Comparison of ENCODE assay signal across 27 cellular contexts in the genomic region with DNA sequence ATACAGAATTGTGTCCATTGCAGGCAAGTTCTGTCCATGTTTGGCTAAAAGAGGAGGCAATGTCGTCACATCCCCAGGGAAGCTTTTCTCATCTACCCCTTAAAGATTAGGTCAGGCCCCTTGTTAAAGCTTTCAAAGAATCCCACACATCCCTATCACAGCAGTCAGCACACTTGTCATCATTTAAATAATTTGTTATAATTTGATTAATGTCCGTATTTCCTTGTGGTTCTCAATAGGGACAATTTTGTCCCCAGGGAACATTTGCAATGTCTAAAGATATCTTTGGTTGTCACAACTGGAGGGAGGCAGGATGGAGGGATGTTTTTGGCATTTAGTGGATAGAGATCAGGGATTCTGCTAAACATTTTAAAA.
"Had no signal": no experiment of that assay in that cellular context is flagged by ENCODE, and none has a peak within 500 bp of the region (broad histone marks: within the 10 kb centered on the region; RNA-seq: fewer than 3 reads in every experiment).

No MANE protein-coding gene starts in this region.

- H3K27ac ChIP-seq: epithelial cell of prostate, heart right ventricle, lower lobe of right lung, neural progenitor cell, parathyroid adenoma, prostate gland, sigmoid colon, skin epidermis, spleen, suprapubic skin, transverse colon, upper lobe of right lung, uterus had no signal

- ATAC-seq: esophagus mucosa; heart right ventricle; left ventricle myocardium superior; lower lobe of right lung; naive thymus-derived CD4-positive, alpha-beta T cell; right cardiac atrium; stimulated activated naive CD8-positive, alpha-beta T cell treated with anti-CD3 and anti-CD28 coated beads, Interleukin-15, amount 100 ng/mL, for 72 hours; upper lobe of right lung had no signal

- H2AFZ ChIP-seq: neural progenitor cell, parathyroid adenoma had no signal

- H3K36me3 ChIP-seq: heart right ventricle, lower lobe of right lung, neural progenitor cell, prostate gland, sigmoid colon, spleen, suprapubic skin, transverse colon, upper lobe of right lung, uterus had no signal

- H3K79me2 ChIP-seq: parathyroid adenoma had no signal

- H3K4me3 Mint-ChIP-seq: endodermal cell; memory B cell; naive thymus-derived CD4-positive, alpha-beta T cell; nephron; neural progenitor cell; stimulated activated naive CD8-positive, alpha-beta T cell treated with anti-CD3 and anti-CD28 coated beads, Interleukin-15, amount 100 ng/mL, for 72 hours had no signal

- H3K9me3 Mint-ChIP-seq: endodermal cell; memory B cell; naive thymus-derived CD4-positive, alpha-beta T cell; nephron; neural progenitor cell; stimulated activated naive B cell treated with anti-CD40 and anti-IgM and Interleukin-4, amounts not matched to agents 10 μg/mL and 1 μg/mL and 100 μg/mL, for 72 hours; stimulated activated naive CD8-positive, alpha-beta T cell treated with anti-CD3 and anti-CD28 coated beads, Interleukin-15, amount 100 ng/mL, for 72 hours had no signal

- H3K9me3 ChIP-seq: heart right ventricle, lower lobe of right lung, prostate gland, sigmoid colon, spleen, suprapubic skin, transverse colon, upper lobe of right lung, uterus had no signal

- H3K27ac Mint-ChIP-seq: endodermal cell; memory B cell; naive thymus-derived CD4-positive, alpha-beta T cell; nephron; neural progenitor cell; stimulated activated naive B cell treated with anti-CD40 and anti-IgM and Interleukin-4, amounts not matched to agents 10 μg/mL and 1 μg/mL and 100 μg/mL, for 72 hours; stimulated activated naive CD8-positive, alpha-beta T cell treated with anti-CD3 and anti-CD28 coated beads, Interleukin-15, amount 100 ng/mL, for 72 hours had no signal

- H3K4me3 ChIP-seq: heart right ventricle, lower lobe of right lung, neural progenitor cell, prostate gland, sigmoid colon, skin epidermis, spleen, suprapubic skin, transverse colon, upper lobe of right lung, uterus had no signal

- H3K36me3 Mint-ChIP-seq: memory B cell; naive thymus-derived CD4-positive, alpha-beta T cell; neural progenitor cell; stimulated activated naive B cell treated with anti-CD40 and anti-IgM and Interleukin-4, amounts not matched to agents 10 μg/mL and 1 μg/mL and 100 μg/mL, for 72 hours had no signal

- H3K27me3 ChIP-seq: neural progenitor cell, sigmoid colon, suprapubic skin, transverse colon, upper lobe of right lung, uterus had no signal

- H3K4me1 ChIP-seq: neural progenitor cell, prostate gland, sigmoid colon, transverse colon, uterus had no signal

- H3K27me3 Mint-ChIP-seq: stimulated activated naive B cell treated with anti-CD40 and anti-IgM and Interleukin-4, amounts not matched to agents 10 μg/mL and 1 μg/mL and 100 μg/mL, for 72 hours had no signal

- H3K4me2 ChIP-seq: neural progenitor cell had no signal

- DNase-seq: effector CD8-positive, alpha-beta T cell; endodermal cell; foreskin melanocyte; glutamatergic neuron; heart right ventricle; hippocampal formation; left ventricle myocardium superior; lower lobe of right lung; naive thymus-derived CD4-positive, alpha-beta T cell; right cardiac atrium; sigmoid colon; spleen; stimulated activated CD4-positive, alpha-beta T cell treated with anti-CD3 and anti-CD28 coated beads, Interleukin-4, amount 100 ng/mL, for 4 hours; stimulated activated naive B cell treated with anti-CD40 and anti-IgM and Interleukin-4, amounts not matched to agents 10 μg/mL and 1 μg/mL and 100 μg/mL, for 72 hours; stimulated activated naive CD8-positive, alpha-beta T cell treated with anti-CD3 and anti-CD28 coated beads, Interleukin-15, amount 100 ng/mL, for 72 hours; transverse colon; upper lobe of right lung; uterus had no signal
